In the genomic region with DNA sequence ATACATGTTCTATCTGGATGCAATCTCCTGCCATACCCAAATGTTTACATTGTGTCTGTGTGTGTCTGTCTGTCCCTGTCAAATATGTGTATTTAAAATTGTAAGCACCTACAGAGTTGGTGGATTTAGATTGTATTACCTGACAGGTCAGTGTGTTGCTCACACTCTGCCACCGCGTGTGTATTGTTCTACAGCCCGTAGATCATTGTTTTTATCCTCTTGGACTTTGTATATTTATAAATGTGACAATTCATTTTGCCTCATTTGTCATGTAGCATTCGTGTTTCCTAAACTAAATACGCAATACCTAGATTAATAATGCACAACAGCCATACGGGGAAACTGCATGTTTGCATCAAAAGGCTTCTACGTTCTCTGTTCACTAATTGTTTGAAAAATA, we compare ENCODE assay signal across 8 cellular contexts. TPM values are rescaled to one million over a fixed set of nuclear protein-coding genes. Genes with fewer than 3 reads are reported as not detected.
DNase-seq lines count a peak whose midpoint lies in the region; ATAC-seq and TF ChIP-seq lines count a peak whose summit lies in the region.

No MANE protein-coding gene starts in this region.

- peak overlapping the region; percentile 85 for H3K27ac Mint-ChIP-seq in activated naive CD4-positive, alpha-beta T cell treated with anti-CD3 and anti-CD28 coated beads, Interleukin-2, amount 10 ng/mL, durations not matched to agents 7 days and 5 days

- H3K4me1 ChIP-seq in upper lobe of left lung, result peaks cover 0 to 12% (median 7%) of the 10 kb centered on the region in 4 donors

- H3K27me3 ChIP-seq in upper lobe of left lung, result no peaks in the 10 kb centered on the region

- H3K27me3 Mint-ChIP-seq in activated naive CD4-positive, alpha-beta T cell treated with anti-CD3 and anti-CD28 coated beads, Interleukin-2, amount 10 ng/mL, durations not matched to agents 7 days and 5 days, result peaks cover 5% of the 10 kb centered on the region

- H3K9me3 ChIP-seq in upper lobe of left lung, result no peaks in the 10 kb centered on the region

- H3K36me3 ChIP-seq in upper lobe of left lung, result no peaks in the 10 kb centered on the region

- intact Hi-C loops in lower leg skin (cut with DNase I; ENCODE audit: low total_unique reads), result no loop called here

- no peaks in the 10 kb centered on the region for H3K9me3 Mint-ChIP-seq in activated naive CD4-positive, alpha-beta T cell treated with anti-CD3 and anti-CD28 coated beads, Interleukin-2, amount 10 ng/mL, durations not matched to agents 7 days and 5 days

- TF ChIP-seq EP300 in upper lobe of left lung (IDR thresholded peaks at IDR 0.05), result no peak

- peaks cover 18% of the 10 kb centered on the region for H3K4me1 Mint-ChIP-seq in activated naive CD4-positive, alpha-beta T cell treated with anti-CD3 and anti-CD28 coated beads, Interleukin-2, amount 10 ng/mL, durations not matched to agents 7 days and 5 days

- H3K4me3 ChIP-seq in lower leg skin (ENCODE audit: low read depth, poor library complexity, severe bottlenecking), result peak overlapping the region; percentile 45
- peak overlapping the region; percentile 58 to 81 (median 76) for H3K4me3 ChIP-seq in upper lobe of left lung

- no peak for TF ChIP-seq POLR2A in lower leg skin (IDR thresholded peaks at IDR 0.05)
- TF ChIP-seq POLR2A in upper lobe of left lung (IDR thresholded peaks at IDR 0.05), result no peak

- CTCF ChIA-PET in activated naive CD4-positive, alpha-beta T cell treated with anti-CD3 and anti-CD28 coated beads, Interleukin-2, amount 10 ng/mL, durations not matched to agents 7 days and 5 days (lab: Charles Lee), result no interaction called here

- DNase-seq in activated naive CD4-positive, alpha-beta T cell treated with anti-CD3 and anti-CD28 coated beads, Interleukin-2, amount 10 ng/mL, durations not matched to agents 7 days and 5 days, result no peak
- DNase-seq in activated naive CD4-positive, alpha-beta T cell (lab: John Stamatoyannopoulos, UW), result no peak
- no peak for DNase-seq in lower leg skin (ENCODE audit: low spot score in 2 of 2)
- DNase-seq in upper lobe of left lung, result no peak
- DNase-seq in NCI-H2081 (lab: John Stamatoyannopoulos, UW), result no peak
- no peak for DNase-seq in iPS-NIHi11 (ENCODE audit: low spot score)

- no peak for ATAC-seq in upper lobe of left lung (ENCODE audit: low FRiP score in 2 of 2)
- no peak for ATAC-seq in HG03571 (IDR thresholded peaks at IDR 0.05; ENCODE audit: unreplicated experiment)

- WGBS in lower leg skin, 2 donors, result 7 to 12% methylated on average over 7 of the region's 7 CpGs
- WGBS in upper lobe of left lung, 2 donors, result 8 to 12% methylated on average over 7 of the region's 7 CpGs

- H3K36me3 Mint-ChIP-seq in activated naive CD4-positive, alpha-beta T cell treated with anti-CD3 and anti-CD28 coated beads, Interleukin-2, amount 10 ng/mL, durations not matched to agents 7 days and 5 days, result no peaks in the 10 kb centered on the region

- H3K4me3 Mint-ChIP-seq in activated naive CD4-positive, alpha-beta T cell treated with anti-CD3 and anti-CD28 coated beads, Interleukin-2, amount 10 ng/mL, durations not matched to agents 7 days and 5 days, result peak overlapping the region; percentile 86

- TF ChIP-seq CTCF in lower leg skin (IDR thresholded peaks at IDR 0.05) (no peak), upper lobe of left lung (IDR thresholded peaks at IDR 0.05) (no peak)

- H3K27ac ChIP-seq in angular gyrus (ENCODE audit: low read depth, low read length) (peak overlapping the region; percentile 100), upper lobe of left lung (peak overlapping the region; percentile 85 to 95 (median 92))

RNA-seq across cellular contexts. Expression of a gene that starts 0.6 kb away (rescaled TPM):
- total RNA-seq in lower leg skin (1 to 10 TPM in 2 of 4 donors, under 1 TPM in 2; 0.46 to 1.9 (median 1.1) TPM), upper lobe of left lung (1 to 10 TPM in 3 of 6 donors, under 1 TPM in 3; 0.55 to 6.2 (median 0.98) TPM)

RNA-seq across cellular contexts. Expression of a gene that starts 45.0 kb away (rescaled TPM):
- 1 to 10 TPM; 2.9 to 9.0 (median 4.9) TPM for total RNA-seq in lower leg skin
- 10 to 100 TPM in 3 of 6 donors, 1 to 10 TPM in 3; 1.8 to 19.5 (median 8.2) TPM for total RNA-seq in upper lobe of left lung
